9 cellular contexts compared by ENCODE assay signal in the genomic region with DNA sequence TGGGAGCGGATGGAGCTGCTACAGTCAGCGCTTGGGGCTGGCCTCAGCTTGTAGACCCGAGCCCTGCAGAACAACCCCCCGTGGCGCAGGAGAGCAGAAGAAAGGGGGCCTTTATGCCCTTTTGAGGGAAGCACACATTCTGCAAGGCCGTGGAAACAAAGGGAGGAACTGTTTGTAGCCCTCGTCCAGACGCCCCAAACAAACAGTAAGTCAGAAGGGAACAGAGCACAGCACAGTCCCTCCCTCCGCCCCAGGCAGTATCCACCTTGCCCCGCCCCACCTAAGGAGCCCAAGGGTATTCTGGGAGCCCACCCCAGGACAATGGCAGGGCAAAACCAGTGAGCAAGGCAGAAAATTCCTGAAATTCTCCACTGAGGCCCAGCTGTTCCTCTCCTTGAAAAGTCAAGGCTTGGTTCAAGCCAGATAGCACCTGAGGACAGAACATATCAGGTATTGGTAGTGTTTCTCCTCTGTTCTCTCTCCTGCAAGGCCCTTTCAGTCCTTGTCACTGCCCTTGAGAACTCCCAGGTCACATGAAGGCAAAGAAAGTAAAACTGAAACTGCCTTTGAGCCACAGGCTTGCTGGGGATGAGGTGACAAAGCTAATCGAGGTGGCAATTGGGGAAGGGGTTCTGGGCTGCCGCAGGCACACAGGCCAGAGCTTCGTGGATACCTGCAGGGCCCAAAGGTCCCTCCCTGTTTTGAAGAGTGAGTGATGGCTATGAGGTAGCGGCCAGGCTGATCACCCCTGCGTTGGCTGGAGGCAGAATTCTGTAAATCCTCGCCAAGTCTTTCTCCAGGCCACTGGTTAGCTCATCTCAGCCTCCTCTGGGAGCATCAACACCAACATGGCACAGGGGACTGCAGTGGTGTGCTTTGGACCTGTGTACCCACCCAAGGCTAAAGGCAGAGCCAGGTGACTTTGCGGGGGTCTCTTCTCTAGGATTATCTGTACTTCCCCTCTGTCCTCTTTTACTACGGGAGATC. TPM values are rescaled to one million over a fixed set of nuclear protein-coding genes. Genes with fewer than 3 reads are reported as not detected.
DNase-seq lines count a peak whose midpoint lies in the region; ATAC-seq, FAIRE-seq and TF ChIP-seq lines count a peak whose summit lies in the region.
"Had no signal": no experiment of that assay in that cellular context is flagged by ENCODE, and none has a peak within 500 bp of the region (broad histone marks: within the 10 kb centered on the region; RNA-seq: fewer than 3 reads in every experiment).

No MANE protein-coding gene starts in this region.

- no peaks in the 10 kb centered on the region for H3K9me3 ChIP-seq in mononuclear cell (ENCODE audit: low read depth, low read length)

- ATAC-seq in HG03432 (IDR thresholded peaks at IDR 0.05; ENCODE audit: unreplicated experiment) = peak; percentile 87

- no peak for TF ChIP-seq CTCF in C4-2B (conservative IDR thresholded peaks at IDR 0.05)

- peak; percentile 73 for DNase-seq in GM19239 (ENCODE audit: insufficient read length, low spot score)
- DNase-seq in NOMO-1 treated with DMSO at 0.1 percent for 48 hours (lab: John Stamatoyannopoulos, UW; ENCODE audit: unreplicated experiment) = peak; percentile 81
- DNase-seq in activated CD8-positive, alpha-beta memory T cell treated with anti-CD3 and anti-CD28 coated beads, Interleukin-2, amount 50 U/mL, for 48 hours = peak; percentile 87
- no peak for DNase-seq in epithelial cell of prostate (ENCODE audit: low read depth, low spot score)
- peak; percentile 53 to 57 for DNase-seq in stimulated activated CD8-positive, alpha-beta memory T cell treated with anti-CD3 and anti-CD28 coated beads, Interleukin-2, amount 100 ng/mL, for 48 hours (ENCODE audit: low read depth in 2 of 2)

- H3K4me1 ChIP-seq in mononuclear cell (ENCODE audit: insufficient read depth, low read length) = peaks cover 60% of the 10 kb centered on the region

- FAIRE-seq in GM19239 (lab: Jason Lieb, UNC) = peak; percentile 93

- H3K27ac ChIP-seq in C4-2B (peak overlapping the region; percentile 64), epithelial cell of prostate (peak overlapping the region; percentile 99)
- H3K27ac ChIP-seq: VCaP had no signal

- H3K27me3 ChIP-seq in mononuclear cell (ENCODE audit: insufficient read depth, low read length) = no peaks in the 10 kb centered on the region

- peak overlapping the region; percentile 62 for H3K4me3 ChIP-seq in mononuclear cell (ENCODE audit: low read length)

RNA-seq across cellular contexts. Expression of gene DGLUCY, which starts 0.5 kb away (rescaled TPM):
- total RNA-seq in mononuclear cell = 23.2 TPM

RNA-seq across cellular contexts. Expression of gene RPS6KA5, which starts 53.9 kb away (rescaled TPM):
- 12.5 TPM for total RNA-seq in mononuclear cell
